1 cellular context compared by ENCODE assay signal in the genomic region with DNA sequence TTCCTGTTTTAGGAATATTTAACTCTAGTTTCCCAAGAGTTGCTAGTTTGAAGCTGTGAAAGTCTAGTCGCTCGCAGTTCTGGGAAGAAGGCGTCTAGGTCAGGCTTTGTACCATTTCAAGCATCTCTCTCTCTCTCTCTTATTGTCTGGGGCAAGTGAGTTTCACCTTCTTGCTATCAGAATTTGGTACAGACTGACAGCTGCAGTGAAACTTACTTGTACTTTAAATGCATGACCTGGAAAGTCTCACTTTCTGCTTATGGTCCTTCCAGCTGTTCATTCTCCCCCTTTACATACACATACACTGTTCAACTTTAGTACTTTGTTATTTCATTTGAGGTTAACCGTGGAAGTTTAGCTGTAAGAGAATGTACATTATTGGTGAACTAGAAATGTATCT.
TF ChIP-seq lines count a peak whose summit lies in the region.

No MANE protein-coding gene starts in this region.

TF ChIP-seq in HEK293, 187 proteins besides CTCF, POLR2A, EP300 and RAD21 (continued from another document):
- TF ChIP-seq, protein P1, sequence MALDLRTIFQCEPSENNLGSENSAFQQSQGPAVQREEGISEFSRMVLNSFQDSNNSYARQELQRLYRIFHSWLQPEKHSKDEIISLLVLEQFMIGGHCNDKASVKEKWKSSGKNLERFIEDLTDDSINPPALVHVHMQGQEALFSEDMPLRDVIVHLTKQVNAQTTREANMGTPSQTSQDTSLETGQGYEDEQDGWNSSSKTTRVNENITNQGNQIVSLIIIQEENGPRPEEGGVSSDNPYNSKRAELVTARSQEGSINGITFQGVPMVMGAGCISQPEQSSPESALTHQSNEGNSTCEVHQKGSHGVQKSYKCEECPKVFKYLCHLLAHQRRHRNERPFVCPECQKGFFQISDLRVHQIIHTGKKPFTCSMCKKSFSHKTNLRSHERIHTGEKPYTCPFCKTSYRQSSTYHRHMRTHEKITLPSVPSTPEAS (tag by site-specific recombination; IDR thresholded peaks at IDR 0.05) = no peak
- TF ChIP-seq KLF1 (tag by site-specific recombination; IDR thresholded peaks at IDR 0.05) = no peak
